8 cellular contexts compared by ENCODE assay signal in the genomic region with DNA sequence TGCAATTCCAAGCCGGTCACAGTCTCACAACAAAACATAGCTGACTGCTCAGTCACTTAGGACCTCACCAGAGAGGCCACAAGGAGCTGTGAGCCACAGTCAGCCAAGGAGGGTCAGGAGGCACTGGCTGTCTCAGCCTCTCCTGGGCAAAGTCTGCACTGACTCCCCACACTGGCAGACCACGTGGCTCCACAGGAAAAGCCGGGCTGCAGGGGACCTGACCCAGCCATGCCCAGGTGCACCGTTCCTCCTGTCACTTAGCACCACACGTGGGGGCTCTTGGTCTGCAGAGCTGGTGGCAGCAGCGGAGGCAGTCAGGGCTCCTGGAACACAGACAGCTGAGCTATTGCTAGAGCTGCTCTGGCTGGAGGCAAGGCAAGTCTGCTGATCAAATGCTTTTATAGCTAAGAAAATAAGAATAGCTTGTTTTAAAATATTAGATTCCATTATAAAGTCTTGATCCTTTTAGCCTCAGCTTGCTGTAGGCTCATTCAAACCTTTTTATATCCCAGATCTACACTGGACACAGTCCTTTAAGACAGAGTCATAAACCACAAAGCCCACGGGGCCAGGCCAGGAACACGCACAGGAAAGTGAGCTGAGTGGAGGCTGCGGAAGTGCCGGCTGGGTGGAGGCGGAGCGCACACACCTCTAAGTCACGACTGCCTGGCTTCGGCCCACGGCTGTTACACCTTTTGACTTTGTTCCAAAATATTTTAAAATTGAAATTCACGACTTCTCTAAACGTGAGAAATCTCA.
DNase-seq lines count a peak whose midpoint lies in the region; ATAC-seq and TF ChIP-seq lines count a peak whose summit lies in the region.

No MANE protein-coding gene starts in this region.

- no peak overlapping the region for H3K4me3 ChIP-seq in right atrium auricular region

- H3K27ac Mint-ChIP-seq in chondrocyte (ENCODE audit: unreplicated experiment): peak overlapping the region; percentile 86
- peak overlapping the region; percentile 38 for H3K27ac Mint-ChIP-seq in osteocyte (ENCODE audit: unreplicated experiment)

- in situ Hi-C loops in GM13976 (cut with MboI; ENCODE audit: low sequenced_read_pairs, unreplicated experiment): no loop called here

- H3K27me3 ChIP-seq in right atrium auricular region: no peaks in the 10 kb centered on the region

- TF ChIP-seq CTCF in chondrocyte (IDR thresholded peaks at IDR 0.05) (no peak), osteocyte (IDR thresholded peaks at IDR 0.05) (no peak), GM13976 (IDR thresholded peaks at IDR 0.05; ENCODE audit: borderline replicate concordance, control extremely low read depth, extremely low read depth, insufficient read depth, missing control alignments) (no peak), right atrium auricular region (IDR thresholded peaks at IDR 0.05) (no peak)

- no peaks in the 10 kb centered on the region for H3K27me3 Mint-ChIP-seq in chondrocyte (ENCODE audit: low read depth)
- no peaks in the 10 kb centered on the region for H3K27me3 Mint-ChIP-seq in osteocyte (ENCODE audit: unreplicated experiment)

- no peaks in the 10 kb centered on the region for H3K4me1 ChIP-seq in right atrium auricular region

- H3K9me3 Mint-ChIP-seq in chondrocyte (ENCODE audit: low read depth) (no peaks in the 10 kb centered on the region), osteocyte (ENCODE audit: unreplicated experiment) (no peaks in the 10 kb centered on the region)

- H3K9me3 ChIP-seq in right atrium auricular region: no peaks in the 10 kb centered on the region

- peaks cover 39% of the 10 kb centered on the region for H3K4me1 Mint-ChIP-seq in chondrocyte (ENCODE audit: low read depth)
- H3K4me1 Mint-ChIP-seq in osteocyte (ENCODE audit: unreplicated experiment): peaks cover 23% of the 10 kb centered on the region

- H3K36me3 ChIP-seq in right atrium auricular region: no peaks in the 10 kb centered on the region

- H3K4me3 Mint-ChIP-seq in chondrocyte (ENCODE audit: unreplicated experiment): peak overlapping the region; percentile 7
- H3K4me3 Mint-ChIP-seq in osteocyte (ENCODE audit: unreplicated experiment): no peak overlapping the region

- no peak for ATAC-seq in GM21515 (IDR thresholded peaks at IDR 0.05; ENCODE audit: unreplicated experiment)

- no peaks in the 10 kb centered on the region for H3K36me3 Mint-ChIP-seq in chondrocyte (ENCODE audit: low read depth)
- H3K36me3 Mint-ChIP-seq in osteocyte (ENCODE audit: unreplicated experiment): no peaks in the 10 kb centered on the region

- no peak overlapping the region for H3K27ac ChIP-seq in right atrium auricular region

- DNase-seq in EL (peak; percentile 45), NCI-H69 (lab: John Stamatoyannopoulos, UW) (peak; percentile 7), chondrocyte (ENCODE audit: low spot score) (no peak), osteocyte (ENCODE audit: extremely low spot score, unreplicated experiment) (no peak), DMS 273 (lab: John Stamatoyannopoulos, UW; ENCODE audit: unreplicated experiment) (no peak), GM13976 (ENCODE audit: low spot score) (no peak), right atrium auricular region (ENCODE audit: low spot score) (no peak)

Comparison
In these comparisons a context has a peak if more than half of its experiments do, and no peak if none do; other contexts are left out.
1. DNase-seq: peak in EL (single experiment) and NCI-H69 (single experiment); none in chondrocyte (single experiment), osteocyte (single experiment), DMS 273 (single experiment), GM13976 (single experiment) and right atrium auricular region (single experiment).